17 cellular contexts compared by ENCODE assay signal in the genomic region with DNA sequence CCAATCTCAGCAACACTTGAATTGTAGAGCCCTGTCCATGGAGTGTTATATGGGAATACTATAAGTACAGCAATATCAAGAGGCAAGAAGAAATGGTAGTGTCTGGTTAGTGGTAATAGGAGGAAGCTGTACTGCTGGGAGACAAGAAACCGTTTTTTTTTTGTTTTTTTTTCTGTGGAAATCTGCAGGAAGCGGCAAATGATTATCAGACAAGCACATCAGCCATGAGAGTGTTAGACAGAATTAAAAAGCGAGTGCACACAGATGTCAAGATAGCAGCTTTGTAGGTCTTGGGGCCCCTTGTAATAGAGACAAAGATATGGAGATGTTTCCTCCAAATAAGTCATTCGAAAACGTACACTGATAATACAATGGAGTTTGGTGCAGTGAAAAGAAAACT. TPM values are rescaled to one million over a fixed set of nuclear protein-coding genes. Genes with fewer than 3 reads are reported as not detected.
DNase-seq lines count a peak whose midpoint lies in the region; ATAC-seq, FAIRE-seq and TF ChIP-seq lines count a peak whose summit lies in the region.
"Had no signal": no experiment of that assay in that cellular context is flagged by ENCODE, and none has a peak within 500 bp of the region (broad histone marks: within the 10 kb centered on the region; RNA-seq: fewer than 3 reads in every experiment).

No MANE protein-coding gene starts in this region.

- POLR2A ChIA-PET in MCF 10A (lab: Yijun Ruan, JAX), result no interaction called here
- POLR2A ChIA-PET in T-cell (lab: Charles Lee), result interaction anchor here (0.7 kb wide), 2 partner anchors 9 to 10 kb away, joined by 3 read pairs; no protein-coding TSS in a partner anchor

- no peak overlapping the region for H2AFZ ChIP-seq in mammary epithelial cell (ENCODE audit: low read depth, low read length)
- H2AFZ ChIP-seq in astrocyte (ENCODE audit: low read depth, low read length), result no peak overlapping the region

- no peak overlapping the region for H3K9ac ChIP-seq in mammary epithelial cell (ENCODE audit: insufficient read depth, low read length)
- no peak overlapping the region for H3K9ac ChIP-seq in astrocyte (ENCODE audit: low read length)

- H3K9me3 ChIP-seq in mammary epithelial cell (replicated peaks; ENCODE audit: insufficient read depth, low read length) (no peaks in the 10 kb centered on the region), astrocyte (ENCODE audit: insufficient read depth, low read depth, low read length) (no peaks in the 10 kb centered on the region)
- H3K9me3 ChIP-seq: pancreas, tibial nerve had no signal

- BruUV-seq in mammary epithelial cell (replicated peaks; lab: Mats Ljungman, UMichigan), result no TSS peak
- BruUV-seq in MCF 10A (replicated peaks; lab: Mats Ljungman, UMichigan), result no TSS peak

- H3K4me1 ChIP-seq in mammary epithelial cell (ENCODE audit: insufficient read depth, low read length) (peaks cover 20% of the 10 kb centered on the region), astrocyte (ENCODE audit: insufficient read depth, low read length) (peaks cover 22% of the 10 kb centered on the region)
- H3K4me1 ChIP-seq: pancreas had no signal

- TF ChIP-seq CTCF in mammary epithelial cell (conservative IDR thresholded peaks at IDR 0.05 in 1 of 2, IDR thresholded peaks at IDR 0.05 in 1 of 2; ENCODE audit: extremely low read depth in 1 of 2, insufficient read depth in 1 of 2, low read depth in 1 of 2, low read length in 2 of 2) (no peak), MCF 10A (IDR thresholded peaks at IDR 0.05; ENCODE audit: unreplicated experiment) (no peak), astrocyte (IDR thresholded peaks at IDR 0.05; ENCODE audit: insufficient read depth, low read depth, low read length) (no peak)

- H4K20me1 ChIP-seq in mammary epithelial cell (ENCODE audit: insufficient read depth, low read length) (no peaks in the 10 kb centered on the region), astrocyte (ENCODE audit: insufficient read depth, low read length) (no peaks in the 10 kb centered on the region)

- peak; percentile 29 to 63 (median 58) for ATAC-seq in T-cell (replicated peaks in 1 of 4)
- ATAC-seq in stimulated activated naive CD8-positive, alpha-beta T cell treated with anti-CD3 and anti-CD28 coated beads, Interleukin-15, amount 100 ng/mL, for 72 hours, result no peak
- ATAC-seq in GM18870 (IDR thresholded peaks at IDR 0.05; ENCODE audit: unreplicated experiment), result no peak
- ATAC-seq: left ventricle myocardium superior, pancreas had no signal

- DNase-seq in mammary epithelial cell (no peak), MCF 10A (ENCODE audit: unreplicated experiment) (no peak), T-cell (no peak), astrocyte (ENCODE audit: low read depth) (no peak), posterior cingulate gyrus (no peak), HPDE6-E6E7 (ENCODE audit: extremely low spot score) (no peak)
- no peak for DNase-seq in stimulated activated naive CD8-positive, alpha-beta T cell treated with anti-CD3 and anti-CD28 coated beads, Interleukin-15, amount 100 ng/mL, for 72 hours
- DNase-seq: cortex of kidney, left ventricle myocardium superior, NCI-H1048, NCI-H2107, pancreas had no signal

- no peak overlapping the region for H3K4me3 Mint-ChIP-seq in MCF 10A (ENCODE audit: unreplicated experiment)
- peak overlapping the region; percentile 90 to 92 (median 91) for H3K4me3 Mint-ChIP-seq in T-cell
- H3K4me3 Mint-ChIP-seq in astrocyte (ENCODE audit: unreplicated experiment), result no peak overlapping the region
- peak overlapping the region; percentile 89 to 93 for H3K4me3 Mint-ChIP-seq in stimulated activated naive CD8-positive, alpha-beta T cell treated with anti-CD3 and anti-CD28 coated beads, Interleukin-15, amount 100 ng/mL, for 72 hours

- FAIRE-seq in astrocyte (lab: Jason Lieb, UNC), result no peak
- FAIRE-seq: pancreas had no signal

- WGBS in mammary epithelial cell (ENCODE audit: low coverage, missing lambda C conversion rate), result 72% methylated on average over 5 of the region's 5 CpGs

- H3K27ac ChIP-seq in mammary epithelial cell (ENCODE audit: insufficient read depth, low read depth, low read length) (peak overlapping the region; percentile 47), astrocyte (ENCODE audit: low read depth, low read length) (peak overlapping the region; percentile 15)
- H3K27ac ChIP-seq: pancreas, RWPE1, tibial nerve had no signal

- H3K36me3 ChIP-seq in mammary epithelial cell (ENCODE audit: insufficient read depth, low read length) (no peaks in the 10 kb centered on the region), astrocyte (ENCODE audit: insufficient read depth, low read length) (no peaks in the 10 kb centered on the region)
- H3K36me3 ChIP-seq: pancreas, tibial nerve had no signal

- dilution Hi-C loops in mammary epithelial cell (cut with HindIII; ENCODE audit: low sequenced_read_pairs), result no loop called here

- no peak overlapping the region for H3K27ac Mint-ChIP-seq in MCF 10A (ENCODE audit: low read depth, unreplicated experiment)
- peak overlapping the region; percentile 92 to 98 for H3K27ac Mint-ChIP-seq in T-cell
- peak overlapping the region; percentile 99 for H3K27ac Mint-ChIP-seq in astrocyte (ENCODE audit: unreplicated experiment)
- peak overlapping the region; percentile 6 to 85 for H3K27ac Mint-ChIP-seq in stimulated activated naive CD8-positive, alpha-beta T cell treated with anti-CD3 and anti-CD28 coated beads, Interleukin-15, amount 100 ng/mL, for 72 hours

- intact Hi-C loops in mammary epithelial cell (cut with micrococcal nuclease) (no loop called here), MCF 10A (cut with micrococcal nuclease) (no loop called here), posterior cingulate gyrus (cut with DNase I) (no loop called here)

- no peaks in the 10 kb centered on the region for H3K27me3 ChIP-seq in mammary epithelial cell (ENCODE audit: insufficient read depth, low read length)
- H3K27me3 ChIP-seq in astrocyte (ENCODE audit: insufficient read depth, low read length), result no peaks in the 10 kb centered on the region
- H3K27me3 ChIP-seq: pancreas, tibial nerve had no signal

- H3K36me3 Mint-ChIP-seq in MCF 10A (ENCODE audit: insufficient read depth, unreplicated experiment) (no peaks in the 10 kb centered on the region), T-cell (peaks cover 82% of the 10 kb centered on the region), astrocyte (ENCODE audit: low read depth, unreplicated experiment) (no peaks in the 10 kb centered on the region)

- CTCF ChIA-PET in mammary epithelial cell (lab: Charles Lee; ENCODE audit: low non-redundant PET), result interaction anchor here (0.6 kb wide), 2 partner anchors 18 to 253 kb away, joined by 5 to 7 read pairs; no protein-coding TSS in a partner anchor
- CTCF ChIA-PET in MCF 10A (lab: Yijun Ruan, JAX), result interaction anchor here (0.6 to 7.5 kb wide), 6 partner anchors 9 to 328 kb away, joined by 3 to 38 read pairs (median 5); no protein-coding TSS in a partner anchor
- CTCF ChIA-PET in T-cell (lab: Charles Lee), result interaction anchor here (0.7 to 2.4 kb wide), 4 partner anchors 10 to 18 kb away, joined by 3 to 17 read pairs (median 4); no protein-coding TSS in a partner anchor

- H3K4me1 Mint-ChIP-seq in MCF 10A (ENCODE audit: insufficient read depth, unreplicated experiment) (no peaks in the 10 kb centered on the region), T-cell (peaks cover 96 to 99% (median 98%) of the 10 kb centered on the region in 3 donors), astrocyte (ENCODE audit: low read depth, unreplicated experiment) (peaks cover 26% of the 10 kb centered on the region)
- peaks cover 85% of the 10 kb centered on the region for H3K4me1 Mint-ChIP-seq in stimulated activated naive CD8-positive, alpha-beta T cell treated with anti-CD3 and anti-CD28 coated beads, Interleukin-15, amount 100 ng/mL, for 72 hours

- H3K4me2 ChIP-seq in mammary epithelial cell (ENCODE audit: insufficient read depth, low read depth, low read length), result no peak overlapping the region
- H3K4me2 ChIP-seq in astrocyte (ENCODE audit: low read length), result peak overlapping the region; percentile 61

- no peaks in the 10 kb centered on the region for H3K9me3 Mint-ChIP-seq in MCF 10A (ENCODE audit: unreplicated experiment)
- H3K9me3 Mint-ChIP-seq in T-cell, result no peaks in the 10 kb centered on the region
- no peaks in the 10 kb centered on the region for H3K9me3 Mint-ChIP-seq in astrocyte (ENCODE audit: unreplicated experiment)
- H3K9me3 Mint-ChIP-seq in stimulated activated naive CD8-positive, alpha-beta T cell treated with anti-CD3 and anti-CD28 coated beads, Interleukin-15, amount 100 ng/mL, for 72 hours, result no peaks in the 10 kb centered on the region

- H3K79me2 ChIP-seq in mammary epithelial cell (ENCODE audit: insufficient read depth, low read length), result no peaks in the 10 kb centered on the region
- no peaks in the 10 kb centered on the region for H3K79me2 ChIP-seq in astrocyte (ENCODE audit: insufficient read depth, low read length)

- in situ Hi-C loops in mammary epithelial cell (cut with MboI; ENCODE audit: low sequenced_read_pairs in 2 of 2), result no loop called here

- H3K27me3 Mint-ChIP-seq in MCF 10A (ENCODE audit: insufficient read depth, unreplicated experiment) (peaks cover 61% of the 10 kb centered on the region), T-cell (no peaks in the 10 kb centered on the region), astrocyte (ENCODE audit: low read depth, unreplicated experiment) (no peaks in the 10 kb centered on the region)
- H3K27me3 Mint-ChIP-seq in stimulated activated naive CD8-positive, alpha-beta T cell treated with anti-CD3 and anti-CD28 coated beads, Interleukin-15, amount 100 ng/mL, for 72 hours, result no peaks in the 10 kb centered on the region

- H3K4me3 ChIP-seq in mammary epithelial cell (replicated peaks in 1 of 3; ENCODE audit: insufficient read depth in 1 of 3, low read depth in 2 of 3, low read length in 3 of 3), result no peak overlapping the region
- no peak overlapping the region for H3K4me3 ChIP-seq in astrocyte (ENCODE audit: insufficient read depth, low read depth, low read length)
- H3K4me3 ChIP-seq: pancreas, skin epidermis, tibial nerve had no signal

RNA-seq across cellular contexts. Expression of a gene that starts 6.7 kb away (rescaled TPM):
- not detected for total RNA-seq in mammary epithelial cell
- polyA plus RNA-seq in mammary epithelial cell, result not detected
- not detected for polyA minus RNA-seq in mammary epithelial cell
- not detected in 2 replicates for total RNA-seq in MCF 10A (2022)
- 100 to 1,000 TPM; 141 to 215 (median 170) TPM for total RNA-seq in T-cell
- 0.23 and 0.55 TPM in 2 replicates for total RNA-seq in astrocyte
- total RNA-seq: epithelial cell of proximal tubule had no signal

RNA-seq across cellular contexts. Expression of a gene that starts 41.9 kb away (rescaled TPM):
- total RNA-seq in mammary epithelial cell (not detected), MCF 10A (2022) (not detected in 2 replicates), T-cell (under 1 TPM in 1 of 5 donors, not detected in 4; 0.06 TPM), astrocyte (not detected in 2 replicates)
- not detected for polyA plus RNA-seq in mammary epithelial cell
- polyA minus RNA-seq in mammary epithelial cell, result not detected
- total RNA-seq: epithelial cell of proximal tubule, left ventricle myocardium superior, pancreas, tibial nerve had no signal

Comparison
In these comparisons a context has a peak if more than half of its experiments do, and no peak if none do; other contexts are left out.
1. H3K4me3 Mint-ChIP-seq: peak in T-cell (3 of 3) and stimulated activated naive CD8-positive, alpha-beta T cell treated with anti-CD3 and anti-CD28 coated beads, Interleukin-15, amount 100 ng/mL, for 72 hours (2 of 2); none in MCF 10A (single experiment) and astrocyte (single experiment).
2. ATAC-seq: peak in T-cell (4 of 4); none in stimulated activated naive CD8-positive, alpha-beta T cell treated with anti-CD3 and anti-CD28 coated beads, Interleukin-15, amount 100 ng/mL, for 72 hours (single experiment) and GM18870 (single experiment).
3. RNA of a gene that starts 6.7 kb away (total RNA-seq): 141 to 215 TPM in T-cell; 0.23 to 0.55 TPM in astrocyte, not detected in mammary epithelial cell and not detected in MCF 10A; every median in the first group is over 10 times any median in the second.